9 cellular contexts compared by ENCODE assay signal in genomic region chr6:45423901-45424627, GRCh38. TPM values are rescaled to one million over a fixed set of nuclear protein-coding genes. Genes with fewer than 3 reads are reported as not detected.
A peak's percentile ranks its signal among the peaks of the same experiment; 100 is the strongest.
DNase-seq lines count a peak whose midpoint lies in the region; ATAC-seq lines count a peak whose summit lies in the region.
"Had no signal": no experiment of that assay in that cellular context is flagged by ENCODE, and none has a peak within 500 bp of the region (broad histone marks: within the 10 kb centered on the region; RNA-seq: fewer than 3 reads in every experiment).

No MANE protein-coding gene starts in this region.

- H3K27me3 Mint-ChIP-seq in activated T-helper 17 cell treated with anti-CD3 and anti-CD28 coated beads, Interleukin-2, amount 50 U/mL, for 72 hours = no peaks in the 10 kb centered on the region

- H3K4me3 ChIP-seq in Karpas-422 (ENCODE audit: low read length) (no peak overlapping the region), right cardiac atrium (ENCODE audit: low read length) (peak overlapping the region; percentile 64), skeletal muscle satellite cell (ENCODE audit: low read length) (peak overlapping the region; percentile 99)
- H3K4me3 ChIP-seq: SK-N-MC had no signal

- no peaks in the 10 kb centered on the region for H4K20me1 ChIP-seq in Karpas-422 (ENCODE audit: insufficient read depth, low read depth, low read length)

- H3K9me2 ChIP-seq in Karpas-422 (replicated peaks; ENCODE audit: insufficient read depth, low read length) = no peaks in the 10 kb centered on the region

- no peaks in the 10 kb centered on the region for H3K9me3 ChIP-seq in Karpas-422 (ENCODE audit: low read length)
- no peaks in the 10 kb centered on the region for H3K9me3 ChIP-seq in right cardiac atrium (ENCODE audit: control insufficient read depth, low read length)
- no peaks in the 10 kb centered on the region for H3K9me3 ChIP-seq in skeletal muscle satellite cell (replicated peaks; ENCODE audit: low read length)

- no peak overlapping the region for H3K27ac ChIP-seq in Karpas-422 (ENCODE audit: low read length)
- no peak overlapping the region for H3K27ac ChIP-seq in right cardiac atrium (ENCODE audit: low read length)
- H3K27ac ChIP-seq: SK-N-MC had no signal

- peak; percentile 6 for ATAC-seq in activated T-helper 17 cell treated with anti-CD3 and anti-CD28 coated beads, Interleukin-2, amount 50 U/mL, for 72 hours (replicated peaks)
- peak in 1 of 2 donors; percentile 34 for ATAC-seq in right cardiac atrium
- ATAC-seq in HG02798 (IDR thresholded peaks at IDR 0.05; ENCODE audit: poor library complexity, unreplicated experiment) = no peak
- ATAC-seq in HG03095 (IDR thresholded peaks at IDR 0.05; ENCODE audit: unreplicated experiment) = no peak
- no peak for ATAC-seq in GM18520 (IDR thresholded peaks at IDR 0.05; ENCODE audit: unreplicated experiment)

- H3K4me3 Mint-ChIP-seq in activated T-helper 17 cell treated with anti-CD3 and anti-CD28 coated beads, Interleukin-2, amount 50 U/mL, for 72 hours = peak overlapping the region; percentile 99

- H3K4me2 ChIP-seq in Karpas-422 (ENCODE audit: low read depth, low read length, poor library complexity, severe bottlenecking) (no peak overlapping the region), skeletal muscle satellite cell (ENCODE audit: low read length) (peak overlapping the region; percentile 99)

- 30% methylated on average over 30 of the region's 30 CpGs for WGBS in right cardiac atrium

- H3K36me3 Mint-ChIP-seq in activated T-helper 17 cell treated with anti-CD3 and anti-CD28 coated beads, Interleukin-2, amount 50 U/mL, for 72 hours (ENCODE audit: low read depth) = peaks cover 73% of the 10 kb centered on the region

- H3K9ac ChIP-seq in Karpas-422 (ENCODE audit: low read length) (no peak overlapping the region), skeletal muscle satellite cell (ENCODE audit: low read depth, low read length) (peak overlapping the region; percentile 97)

- no peak overlapping the region for H2AFZ ChIP-seq in Karpas-422 (ENCODE audit: low read length)

- H3K27me3 ChIP-seq in Karpas-422 (ENCODE audit: low read length) (no peaks in the 10 kb centered on the region), right cardiac atrium (ENCODE audit: control insufficient read depth, insufficient read depth) (no peaks in the 10 kb centered on the region), skeletal muscle satellite cell (ENCODE audit: control insufficient read depth, insufficient read depth, low read length) (no peaks in the 10 kb centered on the region)

- no peaks in the 10 kb centered on the region for H3K9me3 Mint-ChIP-seq in activated T-helper 17 cell treated with anti-CD3 and anti-CD28 coated beads, Interleukin-2, amount 50 U/mL, for 72 hours

- no peaks in the 10 kb centered on the region for H3K36me3 ChIP-seq in Karpas-422 (ENCODE audit: insufficient read depth, low read length)
- H3K36me3 ChIP-seq in skeletal muscle satellite cell (ENCODE audit: insufficient read depth, low read length) = peaks cover 17% of the 10 kb centered on the region

- H3K79me2 ChIP-seq in Karpas-422 (ENCODE audit: low read length) = no peaks in the 10 kb centered on the region

- peaks cover 16% of the 10 kb centered on the region for H3K4me1 Mint-ChIP-seq in activated T-helper 17 cell treated with anti-CD3 and anti-CD28 coated beads, Interleukin-2, amount 50 U/mL, for 72 hours

- peak overlapping the region; percentile 99 for H3K27ac Mint-ChIP-seq in activated T-helper 17 cell treated with anti-CD3 and anti-CD28 coated beads, Interleukin-2, amount 50 U/mL, for 72 hours

- peak; percentile 17 for DNase-seq in Karpas-422
- DNase-seq in right cardiac atrium = peak in 2 of 3 donors; percentile 52 to 57
- DNase-seq in GOT3 (lab: John Stamatoyannopoulos, UW) = no peak

- no peaks in the 10 kb centered on the region for H3K4me1 ChIP-seq in Karpas-422 (ENCODE audit: low read length)
- H3K4me1 ChIP-seq in right cardiac atrium (ENCODE audit: control insufficient read depth, insufficient read depth, low read length) = no peaks in the 10 kb centered on the region
- H3K4me1 ChIP-seq in skeletal muscle satellite cell (ENCODE audit: control insufficient read depth, insufficient read depth, low read length) = peaks cover 41% of the 10 kb centered on the region

- intact Hi-C loops in right cardiac atrium (cut with DNase I) = loop anchor here in 1 of 4 donors (10.0 kb wide), 1 partner anchor 291 kb away; no protein-coding TSS in a partner anchor

RNA-seq across cellular contexts. Expression of gene SUPT3H, which starts 46.3 kb away (rescaled TPM):
- total RNA-seq in Karpas-422 (2014; rRNA removed; shearing (Covaris generic); ENCODE audit: low replicate concordance) = 2.0 and 2.6 TPM in 2 replicates
- 10 to 100 TPM; 12.1 to 20.0 TPM for total RNA-seq in activated T-helper 17 cell treated with anti-CD3 and anti-CD28 coated beads, Interleukin-2, amount 50 U/mL, for 72 hours
- 1 to 10 TPM; 3.8 to 4.5 (median 4.1) TPM for total RNA-seq in right cardiac atrium
- polyA plus RNA-seq in right cardiac atrium = 3.1 TPM
- total RNA-seq in skeletal muscle satellite cell (2012; rRNA removed) = 8.6 and 11.1 TPM in 2 replicates
